ENCODE assay signal across 9 cellular contexts in the genomic region with DNA sequence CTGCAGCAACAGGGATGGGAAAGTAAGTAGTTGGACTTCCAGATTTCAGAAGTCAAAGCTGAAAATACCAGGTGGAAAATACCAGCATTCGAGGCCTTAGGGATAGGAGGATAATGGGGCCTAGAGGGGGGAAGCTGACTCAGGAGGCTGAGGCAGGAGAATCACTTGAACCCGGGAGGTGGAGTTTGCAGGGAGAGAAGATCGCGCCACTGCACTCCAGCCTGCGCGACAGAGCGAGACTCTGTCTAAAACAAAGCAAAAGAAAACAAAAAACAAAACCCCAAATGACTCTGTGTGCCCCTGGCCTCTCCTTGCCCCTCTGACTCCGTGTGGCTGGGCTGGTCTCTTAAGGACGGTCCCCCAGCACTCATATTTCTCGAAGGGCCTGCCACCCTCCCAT. TPM values are rescaled to one million over a fixed set of nuclear protein-coding genes. Genes with fewer than 3 reads are reported as not detected.
A peak's percentile ranks its signal among the peaks of the same experiment; 100 is the strongest.
DNase-seq lines count a peak whose midpoint lies in the region; ATAC-seq and TF ChIP-seq lines count a peak whose summit lies in the region.
"Had no signal": no experiment of that assay in that cellular context is flagged by ENCODE, and none has a peak within 500 bp of the region (broad histone marks: within the 10 kb centered on the region; RNA-seq: fewer than 3 reads in every experiment).

No MANE protein-coding gene starts in this region.

- H3K36me3 Mint-ChIP-seq in CD14-positive monocyte (no peaks in the 10 kb centered on the region), neural crest cell (ENCODE audit: low read depth) (no peaks in the 10 kb centered on the region), endothelial cell (ENCODE audit: low read depth, unreplicated experiment) (peaks cover 5% of the 10 kb centered on the region)

- ATAC-seq in GM18505 (IDR thresholded peaks at IDR 0.05; ENCODE audit: unreplicated experiment): no peak

- H4K20me1 ChIP-seq in OCI-LY7 (ENCODE audit: insufficient read depth, low read length): no peaks in the 10 kb centered on the region

- BruUV-seq in OCI-LY7 (replicated peaks; lab: Mats Ljungman, UMichigan): no TSS peak

- WGBS in ectodermal cell, 2 experiments: 58% methylated on average over 10 of the region's 10 CpGs

- no peak for TF ChIP-seq CTCF in CD14-positive monocyte (IDR thresholded peaks at IDR 0.05)
- no peak for TF ChIP-seq CTCF in OCI-LY7 (conservative IDR thresholded peaks at IDR 0.05; ENCODE audit: low read length)
- TF ChIP-seq CTCF in neural crest cell (conservative IDR thresholded peaks at IDR 0.05): no peak
- TF ChIP-seq CTCF in endothelial cell (IDR thresholded peaks at IDR 0.05; ENCODE audit: unreplicated experiment): no peak

- peak overlapping the region; percentile 68 for H3K4me2 ChIP-seq in OCI-LY7 (ENCODE audit: low read length)

- peaks cover 0 to 2% (median 0%) of the 10 kb centered on the region in 7 donors for H3K9me3 Mint-ChIP-seq in CD14-positive monocyte
- no peaks in the 10 kb centered on the region for H3K9me3 Mint-ChIP-seq in neural crest cell
- H3K9me3 Mint-ChIP-seq in endothelial cell (ENCODE audit: unreplicated experiment): no peaks in the 10 kb centered on the region

- no peaks in the 10 kb centered on the region for H3K9me2 ChIP-seq in OCI-LY7 (ENCODE audit: insufficient read depth, low read length)

- no peak for TF ChIP-seq POLR2A in GM18505 (IDR thresholded peaks at IDR 0.05; ENCODE audit: borderline replicate concordance, extremely low read depth, insufficient read depth, insufficient read length)

- H3K27me3 Mint-ChIP-seq in CD14-positive monocyte (ENCODE audit: low read depth in 3 of 3): peaks cover 33 to 63% (median 40%) of the 10 kb centered on the region in 3 donors
- H3K27me3 Mint-ChIP-seq in neural crest cell (ENCODE audit: low read depth): peaks cover 36% of the 10 kb centered on the region
- peaks cover 19% of the 10 kb centered on the region for H3K27me3 Mint-ChIP-seq in endothelial cell (ENCODE audit: unreplicated experiment)

- H3K4me1 ChIP-seq in OCI-LY7 (ENCODE audit: insufficient read depth, low read length, poor library complexity, severe bottlenecking) (peaks cover 27% of the 10 kb centered on the region), ectodermal cell (ENCODE audit: control insufficient read depth, insufficient read depth, low read length) (peaks cover 27% of the 10 kb centered on the region)

- H3K79me2 ChIP-seq in OCI-LY7 (ENCODE audit: insufficient read depth, low read depth, low read length): no peaks in the 10 kb centered on the region

- peak overlapping the region; percentile 78 to 87 for H3K4me3 Mint-ChIP-seq in CD14-positive monocyte
- H3K4me3 Mint-ChIP-seq in neural crest cell: peak overlapping the region; percentile 28
- no peak overlapping the region for H3K4me3 Mint-ChIP-seq in endothelial cell (ENCODE audit: unreplicated experiment)

- CTCF ChIA-PET in OCI-LY7 (lab: Charles Lee; ENCODE audit: unreplicated experiment): interaction anchor here (1.1 kb wide), 1 partner anchor 16 kb away, joined by 3 read pairs; no protein-coding TSS in a partner anchor

- H3K27ac Mint-ChIP-seq in CD14-positive monocyte (no peak overlapping the region), neural crest cell (ENCODE audit: unreplicated experiment) (peak overlapping the region; percentile 20), endothelial cell (ENCODE audit: unreplicated experiment) (no peak overlapping the region)

- H3K4me3 ChIP-seq in OCI-LY7 (ENCODE audit: low read depth, low read length, poor library complexity, severe bottlenecking) (peak overlapping the region; percentile 58), ectodermal cell (ENCODE audit: insufficient read depth, low read depth, low read length) (peak overlapping the region; percentile 32)

- no peak for DNase-seq in CD14-positive monocyte (ENCODE audit: low spot score)
- no peak for DNase-seq in OCI-LY7 (ENCODE audit: low spot score)
- no peak for DNase-seq in neural crest cell (ENCODE audit: low read depth, low spot score)
- no peak for DNase-seq in hypothalamus (lab: John Stamatoyannopoulos, UW)
- DNase-seq in NOMO-1 treated with DMSO at 0.1 percent for 48 hours (lab: John Stamatoyannopoulos, UW; ENCODE audit: unreplicated experiment): no peak
- no peak for DNase-seq in endothelial cell (ENCODE audit: low spot score)

- no peaks in the 10 kb centered on the region for H3K36me3 ChIP-seq in OCI-LY7 (ENCODE audit: insufficient read depth, low read length)
- no peaks in the 10 kb centered on the region for H3K36me3 ChIP-seq in ectodermal cell (ENCODE audit: control insufficient read depth, insufficient read depth, low read length)

- no peaks in the 10 kb centered on the region for H3K9me3 ChIP-seq in OCI-LY7 (ENCODE audit: low read length)
- no peaks in the 10 kb centered on the region for H3K9me3 ChIP-seq in ectodermal cell (ENCODE audit: control insufficient read depth, low read length)

- H3K4me1 Mint-ChIP-seq in CD14-positive monocyte (peaks cover 28% of the 10 kb centered on the region), neural crest cell (peaks cover 17% of the 10 kb centered on the region), endothelial cell (ENCODE audit: unreplicated experiment) (peaks cover 4% of the 10 kb centered on the region)

- intact Hi-C loops in CD14-positive monocyte (cut with micrococcal nuclease) (loop anchor here in 1 of 2 donors (10.0 kb wide), 1 partner anchor 82 kb away; the partner anchor contains the start of gene PEAR1), OCI-LY7 (cut with micrococcal nuclease; ENCODE audit: unreplicated experiment) (no loop called here)

- H3K27me3 ChIP-seq in ectodermal cell (ENCODE audit: control insufficient read depth, insufficient read depth, low read length, poor library complexity, severe bottlenecking): peaks cover 31% of the 10 kb centered on the region

- H2AFZ ChIP-seq in OCI-LY7 (ENCODE audit: low read length): peak overlapping the region; percentile 83

- POLR2A ChIA-PET in OCI-LY7 (lab: Charles Lee): no interaction called here

- H3K27ac ChIP-seq in OCI-LY7 (ENCODE audit: low read depth, low read length, poor library complexity, severe bottlenecking) (no peak overlapping the region), ectodermal cell (ENCODE audit: insufficient read depth, low read depth, low read length, poor library complexity, severe bottlenecking) (no peak overlapping the region)

RNA-seq across cellular contexts. Expression of gene SH2D2A, which starts 3.4 kb away (rescaled TPM):
- polyA plus RNA-seq in CD14-positive monocyte: under 1 TPM; 0.17 to 0.20 TPM
- 5.5 and 5.8 TPM in 2 replicates for total RNA-seq in OCI-LY7 (2014; rRNA removed; shearing (Covaris generic))
- total RNA-seq in OCI-LY7 (2022): 2.1 and 2.2 TPM in 2 replicates
- 2.0 TPM for polyA plus RNA-seq in ectodermal cell (2013, experiment 1 of 4)
- polyA plus RNA-seq in ectodermal cell (2013, experiment 2 of 4): 1.7 TPM
- polyA plus RNA-seq in ectodermal cell (2013, experiment 3 of 4): 3.6 TPM
- 1.9 TPM for polyA plus RNA-seq in ectodermal cell (2013, experiment 4 of 4)
- total RNA-seq in neural crest cell: 1.0 and 1.1 TPM in 2 replicates
- not detected for total RNA-seq in endothelial cell (ENCODE audit: unreplicated experiment)

RNA-seq across cellular contexts. Expression of gene INSRR, which starts 45.6 kb away (rescaled TPM):
- polyA plus RNA-seq in CD14-positive monocyte: not detected
- total RNA-seq in OCI-LY7 (2014; rRNA removed; shearing (Covaris generic)): not detected in 2 replicates
- total RNA-seq in OCI-LY7 (2022) (not detected in 2 replicates), neural crest cell (0.07 TPM in 1 of 2 replicates, not detected in the other), endothelial cell (ENCODE audit: unreplicated experiment) (not detected)
- 0.09 TPM for polyA plus RNA-seq in ectodermal cell (2013, experiment 1 of 4)
- not detected for polyA plus RNA-seq in ectodermal cell (2013, experiment 2 of 4)
- not detected for polyA plus RNA-seq in ectodermal cell (2013, experiment 3 of 4)
- 0.08 TPM for polyA plus RNA-seq in ectodermal cell (2013, experiment 4 of 4)
- total RNA-seq: left lobe of liver had no signal

RNA-seq across cellular contexts. Expression of gene PRCC, which starts 46.0 kb away (rescaled TPM):
- polyA plus RNA-seq in CD14-positive monocyte: 10 to 100 TPM; 26.7 to 29.6 TPM
- total RNA-seq in OCI-LY7 (2014; rRNA removed; shearing (Covaris generic)): 53.7 and 54.0 TPM in 2 replicates
- total RNA-seq in OCI-LY7 (2022) (81.5 and 82.9 TPM in 2 replicates), neural crest cell (99.8 and 102 TPM in 2 replicates), endothelial cell (ENCODE audit: unreplicated experiment) (91.9 TPM)
- polyA plus RNA-seq in ectodermal cell (2013, experiment 1 of 4): 120 TPM
- polyA plus RNA-seq in ectodermal cell (2013, experiment 2 of 4): 111 TPM
- polyA plus RNA-seq in ectodermal cell (2013, experiment 3 of 4): 81.7 TPM
- polyA plus RNA-seq in ectodermal cell (2013, experiment 4 of 4): 100 TPM

RNA-seq across cellular contexts. Expression of gene NTRK1, which starts 47.4 kb away (rescaled TPM):
- not detected for polyA plus RNA-seq in CD14-positive monocyte
- not detected in 2 replicates for total RNA-seq in OCI-LY7 (2014; rRNA removed; shearing (Covaris generic))
- total RNA-seq in OCI-LY7 (2022) (not detected in 2 replicates), neural crest cell (0.21 and 0.27 TPM in 2 replicates), endothelial cell (ENCODE audit: unreplicated experiment) (0.23 TPM)
- polyA plus RNA-seq in ectodermal cell (2013, experiment 1 of 4): 0.81 TPM
- polyA plus RNA-seq in ectodermal cell (2013, experiment 2 of 4): 0.39 TPM
- polyA plus RNA-seq in ectodermal cell (2013, experiment 3 of 4): 1.3 TPM
- polyA plus RNA-seq in ectodermal cell (2013, experiment 4 of 4): 1.4 TPM
- total RNA-seq: left lobe of liver had no signal
